Comparison of ENCODE assay signal across 20 cellular contexts in the genomic region with DNA sequence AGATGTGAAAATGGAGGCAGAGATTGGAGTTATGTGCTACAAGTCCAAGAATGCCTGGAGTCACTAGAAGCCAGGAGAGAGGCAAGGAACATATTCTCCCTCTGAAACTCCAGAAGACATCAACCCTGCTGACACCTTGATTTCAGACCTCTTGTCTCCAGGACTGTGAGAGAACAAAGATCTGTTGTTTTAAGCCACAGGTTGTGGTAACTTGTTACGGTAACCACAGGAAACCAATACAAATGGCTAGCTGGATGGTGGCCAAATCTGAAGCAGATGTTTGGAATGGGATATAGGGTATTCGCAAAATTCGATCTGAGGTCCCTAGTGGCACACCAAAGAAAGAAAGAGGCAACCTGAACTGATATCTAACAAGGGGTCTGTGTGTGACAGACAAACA.
DNase-seq lines count a peak whose midpoint lies in the region; ATAC-seq and TF ChIP-seq lines count a peak whose summit lies in the region.
"Had no signal": no experiment of that assay in that cellular context is flagged by ENCODE, and none has a peak within 500 bp of the region (broad histone marks: within the 10 kb centered on the region; RNA-seq: fewer than 3 reads in every experiment).

No MANE protein-coding gene starts in this region.

- in situ Hi-C loops in astrocyte of the cerebellum (cut with HindIII; ENCODE audit: low sequenced_read_pairs): no loop called here

- H3K27ac Mint-ChIP-seq in T-cell: no peak overlapping the region
- H3K27ac Mint-ChIP-seq: CD4-positive, CD25-positive, alpha-beta regulatory T cell; H9; naive thymus-derived CD4-positive, alpha-beta T cell had no signal

- no peak for TF ChIP-seq CTCF in astrocyte of the cerebellum (IDR thresholded peaks at IDR 0.05; ENCODE audit: low read depth, low read length, missing control alignments)

- no peaks in the 10 kb centered on the region for H3K9me3 Mint-ChIP-seq in T-cell
- H3K9me3 Mint-ChIP-seq: H9; naive thymus-derived CD4-positive, alpha-beta T cell had no signal

- peaks cover 0 to 4% (median 2%) of the 10 kb centered on the region in 3 donors for H3K4me1 Mint-ChIP-seq in T-cell
- H3K4me1 Mint-ChIP-seq: CD4-positive, CD25-positive, alpha-beta regulatory T cell; H9 had no signal

- H3K36me3 Mint-ChIP-seq in T-cell: no peaks in the 10 kb centered on the region
- H3K36me3 Mint-ChIP-seq: CD4-positive, CD25-positive, alpha-beta regulatory T cell; naive thymus-derived CD4-positive, alpha-beta T cell had no signal

- no peak overlapping the region for H3K4me3 ChIP-seq in astrocyte of the cerebellum (ENCODE audit: low read depth, low read length)
- H3K4me3 ChIP-seq: lung, pancreas had no signal

- no peak overlapping the region for H3K4me3 Mint-ChIP-seq in T-cell
- H3K4me3 Mint-ChIP-seq: CD4-positive, CD25-positive, alpha-beta regulatory T cell; H9; naive thymus-derived CD4-positive, alpha-beta T cell had no signal

- CTCF ChIA-PET in T-cell (lab: Charles Lee): no interaction called here

- DNase-seq in SHP77 (lab: John Stamatoyannopoulos, UW) (peak; percentile 18 to 43), SHP77 treated with DMSO at 0.1 percent for 48 hours (lab: John Stamatoyannopoulos, UW) (no peak), NCI-H146 (lab: John Stamatoyannopoulos, UW) (peak; percentile 52), astrocyte of the cerebellum (ENCODE audit: low read depth) (peak; percentile 9), smooth muscle cell of the brain vasculature (ENCODE audit: low read depth, low spot score) (peak; percentile 18), NCI-H524 treated with DMSO at 0.1 percent for 48 hours (lab: John Stamatoyannopoulos, UW) (no peak), T-cell (no peak)
- DNase-seq: activated CD8-positive, alpha-beta memory T cell treated with anti-CD3 and anti-CD28 coated beads for 24 hours; caudate nucleus; CD4-positive, CD25-positive, alpha-beta regulatory T cell; EL; glutamatergic neuron; H9; naive thymus-derived CD4-positive, alpha-beta T cell; pancreas; stimulated activated CD4-positive, alpha-beta T cell treated with anti-CD3 and anti-CD28 coated beads, Interleukin-2, amount 100 ng/mL, for 24 hours had no signal

- no peak for ATAC-seq in T-cell (replicated peaks in 1 of 4)
- no peak for ATAC-seq in GM19463 (IDR thresholded peaks at IDR 0.05; ENCODE audit: unreplicated experiment)
- ATAC-seq: esophagus mucosa; naive thymus-derived CD4-positive, alpha-beta T cell; pancreas; Right ventricle myocardium inferior had no signal

- peaks cover 7 to 23% of the 10 kb centered on the region in 2 donors for H3K27me3 Mint-ChIP-seq in T-cell

- POLR2A ChIA-PET in T-cell (lab: Charles Lee): no interaction called here

Comparison
In these comparisons a context has a peak if more than half of its experiments do, and no peak if none do; other contexts are left out.
1. DNase-seq: peak in SHP77 (2 of 2), NCI-H146 (single experiment), astrocyte of the cerebellum (single experiment) and smooth muscle cell of the brain vasculature (single experiment); none in SHP77 treated with DMSO at 0.1 percent for 48 hours (single experiment), NCI-H524 treated with DMSO at 0.1 percent for 48 hours (single experiment) and T-cell (0 of 34).